28 cellular contexts compared by ENCODE assay signal in the genomic region with DNA sequence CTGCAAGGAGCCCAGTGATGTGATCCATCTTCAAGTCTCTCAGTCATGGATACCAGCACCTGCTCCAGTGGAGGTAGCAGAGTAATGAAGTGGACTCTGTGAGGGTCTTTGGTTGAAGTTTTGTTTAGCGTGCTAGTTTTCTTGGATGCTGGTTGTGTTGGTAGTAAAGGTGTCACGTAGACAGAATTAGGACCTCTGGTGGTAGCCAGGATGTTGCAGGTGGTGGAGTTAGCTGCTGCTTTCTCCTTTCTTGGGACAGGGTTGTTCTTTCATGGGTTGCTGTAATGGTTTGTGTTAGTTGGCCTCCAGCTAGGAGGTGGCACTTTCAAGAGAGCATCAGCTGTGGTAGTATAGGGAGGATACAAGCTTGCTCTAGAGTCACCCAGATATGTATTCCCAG.
DNase-seq lines count a peak whose midpoint lies in the region; ATAC-seq, FAIRE-seq and TF ChIP-seq lines count a peak whose summit lies in the region.
"Had no signal": no experiment of that assay in that cellular context is flagged by ENCODE, and none has a peak within 500 bp of the region (broad histone marks: within the 10 kb centered on the region; RNA-seq: fewer than 3 reads in every experiment).

No MANE protein-coding gene starts in this region.

- H3K4me2 ChIP-seq in HepG2 (ENCODE audit: low read depth, low read length) (no peak overlapping the region), OCI-LY1 (ENCODE audit: low read length) (no peak overlapping the region)

- intact Hi-C loops in HepG2 (cut with micrococcal nuclease; ENCODE audit: unreplicated experiment) (no loop called here), right lobe of liver (cut with DNase I) (no loop called here)

- POLR2A ChIA-PET in HepG2 (lab: Yijun Ruan, JAX), result no interaction called here

- no peak for TF ChIP-seq RAD21 in HepG2 (CRISPR knock-in tag; IDR thresholded peaks at IDR 0.05)

- BruUV-seq in HepG2 (replicated peaks; lab: Mats Ljungman, UMichigan), result no TSS peak

- H3K36me3 Mint-ChIP-seq in activated naive CD4-positive, alpha-beta T cell treated with anti-CD3 and anti-CD28 coated beads, Interleukin-2, amount 10 ng/mL, durations not matched to agents 7 days and 5 days, result peaks cover 1% of the 10 kb centered on the region
- H3K36me3 Mint-ChIP-seq: CD8-positive, alpha-beta T cell had no signal

- WGBS in HepG2 (ENCODE audit: low lambda C conversion rate), result 0% methylated on average over 1 of the region's 2 CpGs
- WGBS in right lobe of liver (ENCODE audit: insufficient coverage, low coverage, low lambda C conversion rate, missing lambda C conversion rate), result 50% methylated on average over 2 of the region's 2 CpGs

- TF ChIP-seq EP300 in HepG2 (IDR thresholded peaks at IDR 0.05; ENCODE audit: low read depth in 2 of 2, low read length in 2 of 2), result no peak
- no peak for TF ChIP-seq EP300 in HepG2 (CRISPR knock-in tag; IDR thresholded peaks at IDR 0.05; ENCODE audit: borderline replicate concordance)

- H3K4me3 Mint-ChIP-seq in stimulated activated naive CD8-positive, alpha-beta T cell treated with anti-CD3 and anti-CD28 coated beads, Interleukin-15, amount 100 ng/mL, for 72 hours, result no peak overlapping the region
- H3K4me3 Mint-ChIP-seq in activated naive CD4-positive, alpha-beta T cell treated with anti-CD3 and anti-CD28 coated beads, Interleukin-2, amount 10 ng/mL, durations not matched to agents 7 days and 5 days, result no peak overlapping the region
- H3K4me3 Mint-ChIP-seq: activated CD4-positive, alpha-beta memory T cell treated with anti-CD3 and anti-CD28 coated beads for 36 hours; activated naive CD8-positive, alpha-beta T cell treated with anti-CD3 and anti-CD28 coated beads for 36 hours; activated T-helper 17 cell treated with anti-CD3 and anti-CD28 coated beads, Interleukin-2, amount 50 U/mL, for 72 hours; CD8-positive, alpha-beta T cell; natural killer cell; stimulated activated naive CD8-positive, alpha-beta T cell treated with anti-CD3 and anti-CD28 coated beads, Interleukin-15, Interleukin-2, amounts not matched to agents 100 ng/mL and 50 ng/mL, for 24 hours; T-cell had no signal

- H3K9ac ChIP-seq in HepG2 (ENCODE audit: insufficient read depth, low read depth, low read length) (no peak overlapping the region), OCI-LY1 (ENCODE audit: low read length) (no peak overlapping the region)

- peaks cover 43% of the 10 kb centered on the region for H3K27me3 Mint-ChIP-seq in stimulated activated naive CD8-positive, alpha-beta T cell treated with anti-CD3 and anti-CD28 coated beads, Interleukin-15, amount 100 ng/mL, for 72 hours
- H3K27me3 Mint-ChIP-seq in activated naive CD4-positive, alpha-beta T cell treated with anti-CD3 and anti-CD28 coated beads, Interleukin-2, amount 10 ng/mL, durations not matched to agents 7 days and 5 days, result peaks cover 13% of the 10 kb centered on the region

- H3K9me3 ChIP-seq in HepG2 (ENCODE audit: low read length) (peaks cover 18% of the 10 kb centered on the region), right lobe of liver (peaks cover 0 to 12% (median 3%) of the 10 kb centered on the region in 4 donors), OCI-LY1 (ENCODE audit: low read length) (peaks cover 7% of the 10 kb centered on the region)
- H3K9me3 ChIP-seq: thyroid gland had no signal

- TF ChIP-seq POLR2A in HepG2 (IDR thresholded peaks at IDR 0.05; ENCODE audit: insufficient read depth in 1 of 2, low read depth in 2 of 2, low read length in 2 of 2), result no peak
- no peak for TF ChIP-seq POLR2A in right lobe of liver (IDR thresholded peaks at IDR 0.05)

- CTCF ChIA-PET in HepG2 (lab: Yijun Ruan, JAX; ENCODE audit: low intra/inter-chr PET ratio, low total read pairs), result no interaction called here
- CTCF ChIA-PET in activated naive CD4-positive, alpha-beta T cell treated with anti-CD3 and anti-CD28 coated beads, Interleukin-2, amount 10 ng/mL, durations not matched to agents 7 days and 5 days (lab: Charles Lee), result no interaction called here

- ATAC-seq in HepG2 (peak; percentile 44; the same call in 2 of the 3 replicates), right lobe of liver (no peak), HG03342 (IDR thresholded peaks at IDR 0.05; ENCODE audit: unreplicated experiment) (no peak)
- ATAC-seq in stimulated activated naive CD8-positive, alpha-beta T cell treated with anti-CD3 and anti-CD28 coated beads, Interleukin-15, amount 100 ng/mL, for 72 hours, result no peak
- ATAC-seq: activated T-helper 17 cell treated with anti-CD3 and anti-CD28 coated beads, Interleukin-2, amount 50 U/mL, for 72 hours; CD8-positive, alpha-beta T cell; natural killer cell; T-cell had no signal

- no peak overlapping the region for H3K4me3 ChIP-seq in HepG2 (replicated peaks in 1 of 3; ENCODE audit: insufficient read depth in 1 of 3, low read depth in 2 of 3, low read length in 3 of 3)
- H3K4me3 ChIP-seq in right lobe of liver, result no peak overlapping the region
- no peak overlapping the region for H3K4me3 ChIP-seq in OCI-LY1 (ENCODE audit: low read depth, low read length, poor library complexity, severe bottlenecking)
- no peak overlapping the region for H3K4me3 ChIP-seq in epithelial cell of proximal tubule (ENCODE audit: low read depth, low read length)
- H3K4me3 ChIP-seq: ascending aorta, Peyer's patch, skin epidermis, thyroid gland had no signal

- 0 out of 5 replicates have a peak, but pooled peaks cover 0 to 8% of the 10 kb centered on the region in 2 experiments for H3K27me3 ChIP-seq in HepG2 (ENCODE audit: control insufficient read depth in 1 of 2, insufficient read depth in 2 of 2, low read length in 2 of 2)
- no peaks in the 10 kb centered on the region for H3K27me3 ChIP-seq in right lobe of liver
- H3K27me3 ChIP-seq in OCI-LY1 (ENCODE audit: insufficient read depth, low read length), result no peaks in the 10 kb centered on the region
- H3K27me3 ChIP-seq: ascending aorta, Peyer's patch, thyroid gland had no signal

- H3K4me1 Mint-ChIP-seq in stimulated activated naive CD8-positive, alpha-beta T cell treated with anti-CD3 and anti-CD28 coated beads, Interleukin-15, amount 100 ng/mL, for 72 hours, result no peaks in the 10 kb centered on the region
- no peaks in the 10 kb centered on the region for H3K4me1 Mint-ChIP-seq in activated naive CD4-positive, alpha-beta T cell treated with anti-CD3 and anti-CD28 coated beads, Interleukin-2, amount 10 ng/mL, durations not matched to agents 7 days and 5 days
- H3K4me1 Mint-ChIP-seq: activated naive CD8-positive, alpha-beta T cell treated with anti-CD3 and anti-CD28 coated beads for 36 hours; natural killer cell; T-cell had no signal

- no peak for DNase-seq in HepG2 (ENCODE audit: low spot score)
- DNase-seq in right lobe of liver, result no peak
- DNase-seq in epithelial cell of proximal tubule (ENCODE audit: low read depth), result no peak
- DNase-seq in stimulated activated naive CD8-positive, alpha-beta T cell treated with anti-CD3 and anti-CD28 coated beads, Interleukin-15, amount 100 ng/mL, for 72 hours, result no peak
- DNase-seq in T-helper 1 cell, result no peak
- no peak for DNase-seq in activated naive CD4-positive, alpha-beta T cell treated with anti-CD3 and anti-CD28 coated beads, Interleukin-2, amount 10 ng/mL, durations not matched to agents 7 days and 5 days
- DNase-seq: activated CD4-positive, alpha-beta memory T cell treated with anti-CD3 and anti-CD28 coated beads for 36 hours; activated CD8-positive, alpha-beta memory T cell treated with anti-CD3 and anti-CD28 coated beads, Interleukin-2, amount 50 U/mL, for 4 hours; activated naive CD8-positive, alpha-beta T cell treated with anti-CD3 and anti-CD28 coated beads for 36 hours; caudate nucleus; CD8-positive, alpha-beta T cell; dermis blood vessel endothelial cell; hippocampal formation; Kasumi-1; natural killer cell; NCI-H187; NCI-H2171; NCI-H524 treated with DMSO at 0.1 percent for 48 hours; Peyer's patch; T-cell; thyroid gland had no signal

- FAIRE-seq in HepG2 (lab: Jason Lieb, UNC), result no peak
- FAIRE-seq: islet of Langerhans had no signal

- H3K79me2 ChIP-seq in HepG2 (ENCODE audit: insufficient read depth, low read length) (no peaks in the 10 kb centered on the region), OCI-LY1 (ENCODE audit: insufficient read depth, low read length) (no peaks in the 10 kb centered on the region)

- H3K4me1 ChIP-seq in HepG2 (ENCODE audit: insufficient read depth, low read length), result no peaks in the 10 kb centered on the region
- no peaks in the 10 kb centered on the region for H3K4me1 ChIP-seq in right lobe of liver
- no peaks in the 10 kb centered on the region for H3K4me1 ChIP-seq in OCI-LY1 (ENCODE audit: insufficient read depth, low read length, severe bottlenecking)
- H3K4me1 ChIP-seq: ascending aorta, Peyer's patch, thyroid gland had no signal

- H2AFZ ChIP-seq in HepG2 (ENCODE audit: low read length), result no peak overlapping the region
- no peak overlapping the region for H2AFZ ChIP-seq in OCI-LY1 (ENCODE audit: low read length)

- H3K27ac ChIP-seq in HepG2 (ENCODE audit: extremely low read length, insufficient read depth, low read length) (no peak overlapping the region), right lobe of liver (no peak overlapping the region), OCI-LY1 (ENCODE audit: low read depth, low read length, poor library complexity, severe bottlenecking) (no peak overlapping the region)
- H3K27ac ChIP-seq: ascending aorta, Peyer's patch, skin epidermis, thyroid gland had no signal

- no peaks in the 10 kb centered on the region for H3K36me3 ChIP-seq in HepG2 (replicated peaks in 1 of 2; ENCODE audit: control insufficient read depth in 1 of 2, insufficient read depth in 2 of 2, low read length in 2 of 2)
- H3K36me3 ChIP-seq in right lobe of liver, result no peaks in the 10 kb centered on the region
- H3K36me3 ChIP-seq in OCI-LY1 (ENCODE audit: insufficient read depth, low read length), result no peaks in the 10 kb centered on the region
- H3K36me3 ChIP-seq: ascending aorta, Peyer's patch, thyroid gland had no signal

- H3K27ac Mint-ChIP-seq in stimulated activated naive CD8-positive, alpha-beta T cell treated with anti-CD3 and anti-CD28 coated beads, Interleukin-15, amount 100 ng/mL, for 72 hours, result no peak overlapping the region
- H3K27ac Mint-ChIP-seq in activated naive CD4-positive, alpha-beta T cell treated with anti-CD3 and anti-CD28 coated beads, Interleukin-2, amount 10 ng/mL, durations not matched to agents 7 days and 5 days, result no peak overlapping the region
- H3K27ac Mint-ChIP-seq: activated CD4-positive, alpha-beta memory T cell treated with anti-CD3 and anti-CD28 coated beads for 36 hours; activated naive CD8-positive, alpha-beta T cell treated with anti-CD3 and anti-CD28 coated beads for 36 hours; activated T-helper 17 cell treated with anti-CD3 and anti-CD28 coated beads, Interleukin-2, amount 50 U/mL, for 72 hours; CD8-positive, alpha-beta T cell; natural killer cell; stimulated activated naive CD8-positive, alpha-beta T cell treated with anti-CD3 and anti-CD28 coated beads, Interleukin-15, Interleukin-2, amounts not matched to agents 100 ng/mL and 50 ng/mL, for 24 hours; T-cell had no signal

- H3K9me2 ChIP-seq in OCI-LY1 (ENCODE audit: low read depth, low read length), result no peaks in the 10 kb centered on the region

- in situ Hi-C loops in HepG2 (cut with HindIII; ENCODE audit: extremely low pct_ligation_motif_present, low pct_unique_long_range_greater_than_20kb), result no loop called here

- no peaks in the 10 kb centered on the region for H4K20me1 ChIP-seq in HepG2 (ENCODE audit: insufficient read depth, low read length)
- H4K20me1 ChIP-seq in OCI-LY1 (ENCODE audit: insufficient read depth, low read length), result no peaks in the 10 kb centered on the region

- H3F3A ChIP-seq in OCI-LY1 (ENCODE audit: insufficient read depth, low read length), result no peaks in the 10 kb centered on the region

- H3K9me3 Mint-ChIP-seq in stimulated activated naive CD8-positive, alpha-beta T cell treated with anti-CD3 and anti-CD28 coated beads, Interleukin-15, amount 100 ng/mL, for 72 hours, result peaks cover 15 to 32% of the 10 kb centered on the region in 2 donors
- peaks cover 10% of the 10 kb centered on the region for H3K9me3 Mint-ChIP-seq in activated naive CD4-positive, alpha-beta T cell treated with anti-CD3 and anti-CD28 coated beads, Interleukin-2, amount 10 ng/mL, durations not matched to agents 7 days and 5 days

- TF ChIP-seq CTCF in HepG2 (CRISPR knock-in tag; IDR thresholded peaks at IDR 0.05) (0 out of 2 replicates have a peak, but pooled peaks have one; percentile 15), right lobe of liver (IDR thresholded peaks at IDR 0.05) (no peak), OCI-LY1 (IDR thresholded peaks at IDR 0.05; ENCODE audit: low read length) (peak; percentile 11; the same call in 1 of the 2 replicates), epithelial cell of proximal tubule (conservative IDR thresholded peaks at IDR 0.05; ENCODE audit: low read depth, low read length) (peak; percentile 16)

Comparison
In these comparisons a context has a peak if more than half of its experiments do, and no peak if none do; other contexts are left out.
1. CTCF ChIP-seq: peak in HepG2 (single experiment), OCI-LY1 (single experiment) and epithelial cell of proximal tubule (single experiment); none in right lobe of liver (0 of 4).